Comparison of ENCODE assay signal across 10 cellular contexts in the genomic region with DNA sequence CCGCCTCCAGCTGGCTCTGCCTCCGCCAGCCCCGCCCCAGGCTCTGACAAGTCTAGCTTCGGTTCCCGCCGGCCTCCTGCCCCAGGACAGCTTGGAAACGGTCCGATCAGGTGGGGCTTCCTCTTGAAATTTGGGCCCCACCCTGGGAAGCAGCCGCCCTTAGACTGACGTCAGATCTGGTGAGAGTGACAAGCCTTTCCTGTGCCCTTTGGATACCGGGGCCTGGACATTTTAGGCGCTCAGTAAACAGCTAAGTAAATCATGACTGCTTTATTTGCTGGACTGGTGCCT. TPM values are rescaled to one million over a fixed set of nuclear protein-coding genes. Genes with fewer than 3 reads are reported as not detected.
DNase-seq lines count a peak whose midpoint lies in the region; ATAC-seq, FAIRE-seq and TF ChIP-seq lines count a peak whose summit lies in the region.
"Had no signal": no experiment of that assay in that cellular context is flagged by ENCODE, and none has a peak within 500 bp of the region (broad histone marks: within the 10 kb centered on the region; RNA-seq: fewer than 3 reads in every experiment).

No MANE protein-coding gene starts in this region.

- H2BK120ac ChIP-seq in mesenchymal stem cell (ENCODE audit: low read depth, low read length): no peak overlapping the region

- no peak overlapping the region for H2BK5ac ChIP-seq in mesenchymal stem cell (ENCODE audit: low read depth, low read length, poor library complexity, severe bottlenecking)

- POLR2A ChIA-PET in K562 (lab: Yijun Ruan, JAX): interaction anchor here (0.5 to 1.5 kb wide), 9 partner anchors 12 to 53 kb away, joined by 3 to 8 read pairs (median 3); partner anchors contain the start of gene TUSC2

- peak overlapping the region in 1 of 2 experiments; percentile 11 for H3K14ac ChIP-seq in mesenchymal stem cell (ENCODE audit: low read length in 2 of 2)

- peaks cover 19% of the 10 kb centered on the region; the same call in 2 of the 3 replicates for H3K36me3 ChIP-seq in K562 (ENCODE audit: control insufficient read depth, insufficient read depth, low read length)
- peaks cover 5 to 12% of the 10 kb centered on the region in 2 experiments for H3K36me3 ChIP-seq in mesenchymal stem cell (ENCODE audit: control insufficient read depth in 1 of 2, insufficient read depth in 2 of 2, low read depth in 1 of 2, low read length in 2 of 2)
- H3K36me3 ChIP-seq in upper lobe of right lung: no peaks in the 10 kb centered on the region

- no peaks in the 10 kb centered on the region for H3K9me3 Mint-ChIP-seq in activated naive CD4-positive, alpha-beta T cell treated with anti-CD3 and anti-CD28 coated beads, Interleukin-2, amount 50 U/mL, for 24 hours

- no peak for FAIRE-seq in K562 (lab: Jason Lieb, UNC)

- peak overlapping the region; percentile 94 for H3K4me2 ChIP-seq in K562 (ENCODE audit: insufficient read depth, low read length)
- H3K4me2 ChIP-seq in mesenchymal stem cell (ENCODE audit: low read length, poor library complexity, severe bottlenecking): peak overlapping the region; percentile 85

- H3K79me1 ChIP-seq in mesenchymal stem cell (replicated peaks; ENCODE audit: low read length, poor library complexity, severe bottlenecking): peaks cover 14% of the 10 kb centered on the region

- TF ChIP-seq RAD21 in K562 (CRISPR knock-in tag; conservative IDR thresholded peaks at IDR 0.05 in 1 of 2, IDR thresholded peaks at IDR 0.05 in 1 of 2): no peak

- peak overlapping the region; percentile 74 for H2AFZ ChIP-seq in K562 (ENCODE audit: low read depth, low read length)
- H2AFZ ChIP-seq in mesenchymal stem cell (ENCODE audit: low read depth, low read length): no peak overlapping the region

- peak overlapping the region; percentile 8 for H4K91ac ChIP-seq in mesenchymal stem cell (ENCODE audit: low read length)

- no peak for TF ChIP-seq CTCF in K562 (IDR thresholded peaks at IDR 0.05 in 2 of 3, conservative IDR thresholded peaks at IDR 0.05 in 1 of 3; ENCODE audit: insufficient read depth in 2 of 3, low read depth in 1 of 3, low read length in 3 of 3)
- TF ChIP-seq CTCF in upper lobe of right lung (IDR thresholded peaks at IDR 0.05): no peak
- TF ChIP-seq CTCF in GM10266 (IDR thresholded peaks at IDR 0.05; ENCODE audit: control insufficient read depth, insufficient read depth, low read depth, missing control alignments): no peak

- peaks cover 24 to 71% of the 10 kb centered on the region in 2 experiments; a peak in 4 of 5 replicates for H3K4me1 ChIP-seq in K562 (replicated peaks in 1 of 2; ENCODE audit: control insufficient read depth in 2 of 2, insufficient read depth in 2 of 2, low read length in 2 of 2)
- H3K4me1 ChIP-seq in mesenchymal stem cell (ENCODE audit: control insufficient read depth, insufficient read depth, low read depth, low read length): peaks cover 35% of the 10 kb centered on the region
- H3K4me1 ChIP-seq in upper lobe of right lung: peaks cover 33% of the 10 kb centered on the region

- no peak for DNase-seq in activated naive CD4-positive, alpha-beta T cell treated with anti-CD3 and anti-CD28 coated beads, Interleukin-2, amount 50 U/mL, for 16 hours
- DNase-seq in K562 (ENCODE audit: extremely low read depth in 1 of 4, low spot score in 3 of 4) (no peak), mesenchymal stem cell (no peak), upper lobe of right lung (no peak), GM10266 (ENCODE audit: extremely low spot score) (no peak)

- H4K20me1 ChIP-seq in K562 (replicated peaks; ENCODE audit: control insufficient read depth, insufficient read depth, low read length): no peaks in the 10 kb centered on the region

- no peak overlapping the region for H4K8ac ChIP-seq in mesenchymal stem cell (ENCODE audit: low read length)

- no TSS peak for BruUV-seq in K562 (replicated peaks; lab: Mats Ljungman, UMichigan)

- no peaks in the 10 kb centered on the region for H3K36me3 Mint-ChIP-seq in activated naive CD4-positive, alpha-beta T cell treated with anti-CD3 and anti-CD28 coated beads, Interleukin-2, amount 50 U/mL, for 24 hours

- H3K9me3 ChIP-seq in K562 (replicated peaks; ENCODE audit: control insufficient read depth, insufficient read depth, low read depth, low read length): no peaks in the 10 kb centered on the region
- H3K9me3 ChIP-seq in mesenchymal stem cell (ENCODE audit: control insufficient read depth, low read length): no peaks in the 10 kb centered on the region
- H3K9me3 ChIP-seq in upper lobe of right lung: no peaks in the 10 kb centered on the region

- H2BK15ac ChIP-seq in mesenchymal stem cell (ENCODE audit: low read depth, poor library complexity, severe bottlenecking): no peak overlapping the region

- H3K27ac Mint-ChIP-seq in activated naive CD4-positive, alpha-beta T cell treated with anti-CD3 and anti-CD28 coated beads, Interleukin-2, amount 50 U/mL, for 24 hours: peak overlapping the region; percentile 80

- peak; percentile 86 for ATAC-seq in K562
- ATAC-seq in upper lobe of right lung: no peak
- ATAC-seq in GM18907 (IDR thresholded peaks at IDR 0.05; ENCODE audit: unreplicated experiment): no peak
- no peak for ATAC-seq in GM21447 (IDR thresholded peaks at IDR 0.05; ENCODE audit: unreplicated experiment)

- peak overlapping the region; percentile 93 for H3K4me3 Mint-ChIP-seq in activated naive CD4-positive, alpha-beta T cell treated with anti-CD3 and anti-CD28 coated beads, Interleukin-2, amount 50 U/mL, for 24 hours

- H3K79me2 ChIP-seq in K562 (ENCODE audit: control insufficient read depth, insufficient read depth, low read length): peaks cover 49% of the 10 kb centered on the region

- CTCF ChIA-PET in K562 (lab: Yijun Ruan, JAX; ENCODE audit: low intra/inter-chr PET ratio): no interaction called here

- TF ChIP-seq POLR2A in K562 (conservative IDR thresholded peaks at IDR 0.05): no peak

- H3K27ac ChIP-seq in K562 (ENCODE audit: extremely low read depth, low read depth, low read length) (peak overlapping the region; percentile 99), mesenchymal stem cell (ENCODE audit: low read length, poor library complexity, severe bottlenecking) (peak overlapping the region; percentile 11), upper lobe of right lung (peak overlapping the region; percentile 87)

- no peaks in the 10 kb centered on the region for H3K27me3 Mint-ChIP-seq in activated naive CD4-positive, alpha-beta T cell treated with anti-CD3 and anti-CD28 coated beads, Interleukin-2, amount 50 U/mL, for 24 hours

- H3K9me1 ChIP-seq in K562 (ENCODE audit: control insufficient read depth, insufficient read depth, low read length): no peaks in the 10 kb centered on the region

- peak overlapping the region; percentile 50 to 71 for H3K18ac ChIP-seq in mesenchymal stem cell (ENCODE audit: low read depth in 1 of 2, low read length in 2 of 2)

- peak overlapping the region in 1 of 2 experiments; percentile 47 for H3K4ac ChIP-seq in mesenchymal stem cell (ENCODE audit: low read depth in 1 of 2, low read length in 2 of 2)

- H2BK12ac ChIP-seq in mesenchymal stem cell (ENCODE audit: low read length in 2 of 2): no peak overlapping the region

- no peak overlapping the region for H2AK5ac ChIP-seq in mesenchymal stem cell (ENCODE audit: low read length, severe bottlenecking)

- in situ Hi-C loops in K562 (cut with MboI): no loop called here

- H3K23ac ChIP-seq in mesenchymal stem cell (ENCODE audit: low read length in 2 of 2): no peak overlapping the region

- H3K27me3 ChIP-seq in K562 (ENCODE audit: control insufficient read depth in 2 of 2, insufficient read depth in 2 of 2, low read length in 2 of 2): no peaks in the 10 kb centered on the region
- no peaks in the 10 kb centered on the region for H3K27me3 ChIP-seq in mesenchymal stem cell (ENCODE audit: control insufficient read depth in 1 of 2, insufficient read depth in 1 of 2, low read length in 2 of 2)
- no peaks in the 10 kb centered on the region for H3K27me3 ChIP-seq in upper lobe of right lung

- intact Hi-C loops in K562 (cut with micrococcal nuclease) (loop anchor here (2.0 kb wide), 1 partner anchor 29 kb away; the partner anchor contains the start of gene TUSC2), upper lobe of right lung (cut with DNase I) (no loop called here)

- H3K4me3 ChIP-seq in K562: peak overlapping the region; percentile 83
- H3K4me3 ChIP-seq in mesenchymal stem cell (ENCODE audit: insufficient read depth in 1 of 2, low read depth in 1 of 2, low read length in 2 of 2): peak overlapping the region; percentile 48 to 73
- H3K4me3 ChIP-seq in upper lobe of right lung: peak overlapping the region; percentile 65

- 0% methylated on average over 6 of the region's 12 CpGs for WGBS in K562 (ENCODE audit: insufficient coverage, low coverage, missing lambda C conversion rate)
- 2% methylated on average over 12 of the region's 12 CpGs for WGBS in mesenchymal stem cell

- H3K4me1 Mint-ChIP-seq in activated naive CD4-positive, alpha-beta T cell treated with anti-CD3 and anti-CD28 coated beads, Interleukin-2, amount 50 U/mL, for 24 hours: peaks cover 25% of the 10 kb centered on the region

- H3K9ac ChIP-seq in K562 (ENCODE audit: insufficient read depth in 1 of 2, low read depth in 2 of 2, low read length in 2 of 2): peak overlapping the region; percentile 87 to 94; a peak in 3 of 4 replicates
- peak overlapping the region; percentile 83 for H3K9ac ChIP-seq in mesenchymal stem cell (ENCODE audit: low read length)

- peak; percentile 18; the same call in 1 of the 2 replicates for TF ChIP-seq EP300 in K562 (IDR thresholded peaks at IDR 0.05; ENCODE audit: low read length)

RNA-seq across cellular contexts. Expression of gene HYAL3, which starts 0.4 kb away (rescaled TPM):
- total RNA-seq in K562 (2011; cell fraction: chromatin; rRNA removed; ENCODE audit: low replicate concordance): 5.1 and 18.1 TPM in 2 replicates
- 10.5 and 12.3 TPM in 2 replicates for total RNA-seq in K562 (2011; cell fraction: nucleolus; rRNA removed)
- 6.0 and 7.5 TPM in 2 replicates for total RNA-seq in K562 (2011; cell fraction: nucleoplasm; rRNA removed)
- total RNA-seq in K562 (2014; rRNA removed) (6.8 and 12.8 TPM in 2 replicates), K562 (2014; rRNA removed; fragmentation: Illumina TruSeq; extraction: Trizol) (2.1 and 2.4 TPM in 2 replicates), K562 (2015; rRNA removed; fragmentation: Illumina TruSeq; extraction: Trizol) (8.3 and 9.1 TPM in 2 replicates), K562 (2021) (7.0 and 9.8 TPM in 2 replicates), upper lobe of right lung (2.8 TPM)
- polyA plus RNA-seq in K562 (2011; rRNA removed) (5.4 and 6.8 TPM in 2 replicates), K562 (2014; fragmentation: Illumina TruSeq; extraction: Trizol) (9.1 and 9.8 TPM in 2 replicates), K562 (2014; fragmentation: Nextera tagmentation; extraction: Ambion mirVana) (1 to 10 TPM in 1 of 2 experiments, under 1 TPM in 1; 0.38 to 1.0 TPM), K562 (2014; rRNA removed) (9.0 and 16.5 TPM in 2 replicates)
- 10.7 and 28.9 TPM in 2 replicates for polyA plus RNA-seq in K562 (2011; cell fraction: cytosol; rRNA removed)
- polyA plus RNA-seq in K562 (2011; cell fraction: nucleus; rRNA removed): 11.9 and 20.3 TPM in 2 replicates
- polyA plus RNA-seq in K562 (2012): 8.0 and 13.8 TPM in 2 replicates
- polyA minus RNA-seq in K562 (2011; rRNA and poly(A)+ RNA removed): 1.7 and 2.9 TPM in 2 replicates
- 3.8 and 4.4 TPM in 2 replicates for polyA minus RNA-seq in K562 (2011; cell fraction: cytosol; rRNA and poly(A)+ RNA removed)
- polyA minus RNA-seq in K562 (2011; cell fraction: nucleus; rRNA and poly(A)+ RNA removed): 5.4 and 6.2 TPM in 2 replicates
- polyA plus RNA-seq in mesenchymal stem cell (2013, experiment 1 of 2): 4.2 TPM
- polyA plus RNA-seq in mesenchymal stem cell (2013, experiment 2 of 2): 4.2 TPM

RNA-seq across cellular contexts. Expression of gene NAA80, which starts 0.4 kb away (rescaled TPM):
- 16.2 and 63.0 TPM in 2 replicates for total RNA-seq in K562 (2011; cell fraction: chromatin; rRNA removed; ENCODE audit: low replicate concordance)
- total RNA-seq in K562 (2011; cell fraction: nucleolus; rRNA removed): 43.6 and 46.5 TPM in 2 replicates
- total RNA-seq in K562 (2011; cell fraction: nucleoplasm; rRNA removed): 23.6 and 28.2 TPM in 2 replicates
- 12.8 and 19.6 TPM in 2 replicates for total RNA-seq in K562 (2014; rRNA removed)
- total RNA-seq in K562 (2014; rRNA removed; fragmentation: Illumina TruSeq; extraction: Trizol): 3.6 and 4.5 TPM in 2 replicates
- total RNA-seq in K562 (2015; rRNA removed; fragmentation: Illumina TruSeq; extraction: Trizol): 7.7 and 8.4 TPM in 2 replicates
- 17.1 and 20.8 TPM in 2 replicates for total RNA-seq in K562 (2021)
- polyA plus RNA-seq in K562 (2011; rRNA removed): 8.6 and 21.4 TPM in 2 replicates
- 18.4 and 19.8 TPM in 2 replicates for polyA plus RNA-seq in K562 (2011; cell fraction: cytosol; rRNA removed)
- 94.4 and 123 TPM in 2 replicates for polyA plus RNA-seq in K562 (2011; cell fraction: nucleus; rRNA removed)
- 14.0 and 25.1 TPM in 2 replicates for polyA plus RNA-seq in K562 (2012)
- polyA plus RNA-seq in K562 (2014; fragmentation: Illumina TruSeq; extraction: Trizol): 18.1 and 23.5 TPM in 2 replicates
- 1 to 10 TPM in 1 of 2 experiments, under 1 TPM in 1; 0.82 to 1.7 TPM for polyA plus RNA-seq in K562 (2014; fragmentation: Nextera tagmentation; extraction: Ambion mirVana)
- 13.6 and 24.0 TPM in 2 replicates for polyA plus RNA-seq in K562 (2014; rRNA removed)
- polyA minus RNA-seq in K562 (2011; rRNA and poly(A)+ RNA removed): 7.3 and 8.6 TPM in 2 replicates
- polyA minus RNA-seq in K562 (2011; cell fraction: cytosol; rRNA and poly(A)+ RNA removed): 5.2 and 5.9 TPM in 2 replicates
- 27.1 and 33.3 TPM in 2 replicates for polyA minus RNA-seq in K562 (2011; cell fraction: nucleus; rRNA and poly(A)+ RNA removed)
- 11.2 TPM for polyA plus RNA-seq in mesenchymal stem cell (2013, experiment 1 of 2)
- 11.6 TPM for polyA plus RNA-seq in mesenchymal stem cell (2013, experiment 2 of 2)
- 12.5 TPM for total RNA-seq in upper lobe of right lung

RNA-seq across cellular contexts. Expression of gene HYAL1, which starts 3.8 kb away (rescaled TPM):
- 6.0 and 12.8 TPM in 2 replicates for total RNA-seq in K562 (2011; cell fraction: chromatin; rRNA removed; ENCODE audit: low replicate concordance)
- 15.3 and 15.9 TPM in 2 replicates for total RNA-seq in K562 (2011; cell fraction: nucleolus; rRNA removed)
- 11.7 and 12.2 TPM in 2 replicates for total RNA-seq in K562 (2011; cell fraction: nucleoplasm; rRNA removed)
- total RNA-seq in K562 (2014; rRNA removed) (5.4 and 8.0 TPM in 2 replicates), K562 (2014; rRNA removed; fragmentation: Illumina TruSeq; extraction: Trizol) (2.9 and 3.3 TPM in 2 replicates), K562 (2015; rRNA removed; fragmentation: Illumina TruSeq; extraction: Trizol) (4.7 and 5.3 TPM in 2 replicates), K562 (2021) (8.3 and 8.4 TPM in 2 replicates), upper lobe of right lung (78.8 TPM)
- polyA plus RNA-seq in K562 (2011; rRNA removed) (3.1 and 5.7 TPM in 2 replicates), K562 (2014; fragmentation: Illumina TruSeq; extraction: Trizol) (7.5 and 7.7 TPM in 2 replicates), K562 (2014; fragmentation: Nextera tagmentation; extraction: Ambion mirVana) (1 to 10 TPM; 1.4 to 1.6 TPM), K562 (2014; rRNA removed) (7.9 and 8.5 TPM in 2 replicates)
- polyA plus RNA-seq in K562 (2011; cell fraction: cytosol; rRNA removed): 4.7 and 6.0 TPM in 2 replicates
- polyA plus RNA-seq in K562 (2011; cell fraction: nucleus; rRNA removed): 7.4 and 8.4 TPM in 2 replicates
- 4.4 and 7.4 TPM in 2 replicates for polyA plus RNA-seq in K562 (2012)
- polyA minus RNA-seq in K562 (2011; rRNA and poly(A)+ RNA removed): 3.6 and 4.0 TPM in 2 replicates
- 1.7 and 5.0 TPM in 2 replicates for polyA minus RNA-seq in K562 (2011; cell fraction: cytosol; rRNA and poly(A)+ RNA removed)
- polyA minus RNA-seq in K562 (2011; cell fraction: nucleus; rRNA and poly(A)+ RNA removed): 3.1 and 9.3 TPM in 2 replicates
- polyA plus RNA-seq in mesenchymal stem cell (2013, experiment 1 of 2): 0.15 TPM
- 0.11 TPM for polyA plus RNA-seq in mesenchymal stem cell (2013, experiment 2 of 2)

RNA-seq across cellular contexts. Expression of gene IFRD2, which starts 7.4 kb away (rescaled TPM):
- total RNA-seq in K562 (2011; cell fraction: chromatin; rRNA removed; ENCODE audit: low replicate concordance): 134 and 435 TPM in 2 replicates
- 318 and 350 TPM in 2 replicates for total RNA-seq in K562 (2011; cell fraction: nucleolus; rRNA removed)
- total RNA-seq in K562 (2011; cell fraction: nucleoplasm; rRNA removed): 152 and 197 TPM in 2 replicates
- total RNA-seq in K562 (2014; rRNA removed) (75.1 and 91.2 TPM in 2 replicates), K562 (2014; rRNA removed; fragmentation: Illumina TruSeq; extraction: Trizol) (31.2 and 42.6 TPM in 2 replicates), K562 (2015; rRNA removed; fragmentation: Illumina TruSeq; extraction: Trizol) (54.4 and 57.2 TPM in 2 replicates), K562 (2021) (115 and 116 TPM in 2 replicates), upper lobe of right lung (77.0 TPM)
- polyA plus RNA-seq in K562 (2011; rRNA removed) (44.6 and 56.2 TPM in 2 replicates), K562 (2014; fragmentation: Illumina TruSeq; extraction: Trizol) (52.8 and 58.1 TPM in 2 replicates), K562 (2014; fragmentation: Nextera tagmentation; extraction: Ambion mirVana) (10 to 100 TPM; 30.5 to 41.0 TPM), K562 (2014; rRNA removed) (79.9 and 91.5 TPM in 2 replicates)
- 47.8 and 103 TPM in 2 replicates for polyA plus RNA-seq in K562 (2011; cell fraction: cytosol; rRNA removed)
- polyA plus RNA-seq in K562 (2011; cell fraction: nucleus; rRNA removed): 475 and 549 TPM in 2 replicates
- polyA plus RNA-seq in K562 (2012): 69.2 and 72.6 TPM in 2 replicates
- polyA minus RNA-seq in K562 (2011; rRNA and poly(A)+ RNA removed): 20.2 and 31.4 TPM in 2 replicates
- 26.1 and 29.9 TPM in 2 replicates for polyA minus RNA-seq in K562 (2011; cell fraction: cytosol; rRNA and poly(A)+ RNA removed)
- 118 and 130 TPM in 2 replicates for polyA minus RNA-seq in K562 (2011; cell fraction: nucleus; rRNA and poly(A)+ RNA removed)
- polyA plus RNA-seq in mesenchymal stem cell (2013, experiment 1 of 2): 24.4 TPM
- 23.2 TPM for polyA plus RNA-seq in mesenchymal stem cell (2013, experiment 2 of 2)

RNA-seq across cellular contexts. Expression of gene LSMEM2, which starts 20.7 kb away (rescaled TPM):
- not detected in 2 replicates for total RNA-seq in K562 (2011; cell fraction: chromatin; rRNA removed; ENCODE audit: low replicate concordance)
- not detected in 2 replicates for total RNA-seq in K562 (2011; cell fraction: nucleolus; rRNA removed)
- not detected in 2 replicates for total RNA-seq in K562 (2011; cell fraction: nucleoplasm; rRNA removed)
- total RNA-seq in K562 (2014; rRNA removed): not detected in 2 replicates
- total RNA-seq in K562 (2014; rRNA removed; fragmentation: Illumina TruSeq; extraction: Trizol): not detected in 2 replicates
- not detected in 2 replicates for total RNA-seq in K562 (2015; rRNA removed; fragmentation: Illumina TruSeq; extraction: Trizol)
- total RNA-seq in K562 (2021): not detected in 2 replicates
- polyA plus RNA-seq in K562 (2011; rRNA removed): not detected in 2 replicates
- polyA plus RNA-seq in K562 (2011; cell fraction: cytosol; rRNA removed): not detected in 2 replicates
- polyA plus RNA-seq in K562 (2011; cell fraction: nucleus; rRNA removed): 0.10 TPM in 1 of 2 replicates, not detected in the other
- polyA plus RNA-seq in K562 (2012): 0.08 and 0.12 TPM in 2 replicates
- polyA plus RNA-seq in K562 (2014; fragmentation: Illumina TruSeq; extraction: Trizol): not detected in 2 replicates
- polyA plus RNA-seq in K562 (2014; fragmentation: Nextera tagmentation; extraction: Ambion mirVana): not detected
- not detected in 2 replicates for polyA plus RNA-seq in K562 (2014; rRNA removed)
- polyA minus RNA-seq in K562 (2011; rRNA and poly(A)+ RNA removed): not detected in 2 replicates
- polyA minus RNA-seq in K562 (2011; cell fraction: cytosol; rRNA and poly(A)+ RNA removed): not detected in 2 replicates
- polyA minus RNA-seq in K562 (2011; cell fraction: nucleus; rRNA and poly(A)+ RNA removed): not detected in 2 replicates
- polyA plus RNA-seq in mesenchymal stem cell (2013, experiment 1 of 2): not detected
- polyA plus RNA-seq in mesenchymal stem cell (2013, experiment 2 of 2): not detected
- total RNA-seq in upper lobe of right lung: not detected
- total RNA-seq: Daoy, LHCN-M2 had no signal

Comparison
In these comparisons a context has a peak if more than half of its experiments do, and no peak if none do; other contexts are left out.
1. H3K27ac ChIP-seq: peak in every context shown above with its lines; median percentile 99 in K562; 87 in upper lobe of right lung; 11 in mesenchymal stem cell.